In the genomic region with DNA sequence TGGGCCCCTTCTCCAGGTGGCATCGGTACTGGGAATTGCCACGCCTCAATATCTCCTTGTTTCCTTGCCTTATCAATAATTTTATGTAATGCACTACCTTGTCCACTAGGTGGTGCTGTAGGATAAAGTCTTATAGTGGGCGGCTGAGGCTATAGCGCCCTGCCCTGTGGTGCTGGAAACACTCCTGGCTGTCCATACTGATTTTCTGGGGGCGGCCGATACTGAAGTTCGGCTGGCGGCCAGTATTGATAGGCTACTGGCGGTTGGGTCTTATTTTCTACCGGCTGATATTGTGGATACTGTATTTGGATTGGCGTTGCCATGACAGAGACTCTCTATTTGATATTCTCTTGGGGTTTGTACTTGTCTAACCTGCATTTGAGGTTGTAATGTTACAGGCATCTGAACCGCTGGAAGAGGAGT, we compare ENCODE assay signal across 8 cellular contexts. TPM values are rescaled to one million over a fixed set of nuclear protein-coding genes. Genes with fewer than 3 reads are reported as not detected.
DNase-seq lines count a peak whose midpoint lies in the region; ATAC-seq and TF ChIP-seq lines count a peak whose summit lies in the region.
"Not testable (repeated sequence)": the region's sequence is repeated elsewhere in the genome, so short reads cannot be mapped to it uniquely, and the experiment has no call there.

No MANE protein-coding gene starts in this region.

- peak; percentile 68 to 90 (median 80) for TF ChIP-seq CTCF in adrenal gland (IDR thresholded peaks at IDR 0.05)
- TF ChIP-seq CTCF in fibroblast of villous mesenchyme (IDR thresholded peaks at IDR 0.05; ENCODE audit: insufficient read depth, low read depth, low read length), result peak; percentile 74

- not testable (repeated sequence) for H3K36me3 Mint-ChIP-seq in T-helper 17 cell (ENCODE audit: low read depth)

- H3K9me3 ChIP-seq in T-helper 17 cell (ENCODE audit: control insufficient read depth, low read length, poor library complexity, severe bottlenecking); adrenal gland (replicated peaks in 1 of 3): not testable (repeated sequence)

- H3K27me3 Mint-ChIP-seq in T-helper 17 cell, result not testable (repeated sequence)

- DNase-seq in DMS 273 (lab: John Stamatoyannopoulos, UW; ENCODE audit: unreplicated experiment), result peak; percentile 83
- peak; percentile 62 for DNase-seq in HT1080 (ENCODE audit: low read depth)
- peak; percentile 47 for DNase-seq in NCI-H226
- peak in 1 of 3 donors; percentile 16 for DNase-seq in T-helper 17 cell
- DNase-seq in adrenal gland, result peak in 6 of 7 donors; percentile 40 to 68 (median 46)
- DNase-seq in fibroblast of villous mesenchyme (ENCODE audit: low read depth), result peak; percentile 71
- peak; percentile 77 for DNase-seq in myocyte (ENCODE audit: low read depth)
- peak in 23 of 49 donors; percentile 16 to 74 (median 38) for DNase-seq in substantia nigra (lab: John Stamatoyannopoulos, UW)

- H3K4me3 ChIP-seq in adrenal gland; fibroblast of villous mesenchyme (ENCODE audit: low read depth, low read length): not testable (repeated sequence)

- H3K4me1 ChIP-seq in adrenal gland (replicated peaks in 1 of 2), result not testable (repeated sequence)

- H3K27ac Mint-ChIP-seq in T-helper 17 cell, result not testable (repeated sequence)

- ATAC-seq in T-helper 17 cell, result peak; percentile 89

- H3K4me1 Mint-ChIP-seq in T-helper 17 cell, result peaks cover 12% of the 10 kb centered on the region

- not testable (repeated sequence) for H3K36me3 ChIP-seq in adrenal gland (replicated peaks in 1 of 2)

- intact Hi-C loops in adrenal gland (cut with DNase I), result loop anchor here in 1 of 2 donors (5.0 kb wide), 1 partner anchor 311 kb away; no protein-coding TSS in a partner anchor

- not testable (repeated sequence) for H3K4me3 Mint-ChIP-seq in T-helper 17 cell

- not testable (repeated sequence) for TF ChIP-seq POLR2A in adrenal gland (IDR thresholded peaks at IDR 0.05)

- H3K27me3 ChIP-seq in adrenal gland, result not testable (repeated sequence)

- not testable (repeated sequence) for H3K27ac ChIP-seq in adrenal gland
- H3K27ac ChIP-seq in substantia nigra (ENCODE audit: low read depth, low read length, poor library complexity, severe bottlenecking), result peak overlapping the region; percentile 87

- WGBS in adrenal gland, 4 donors, result 1 to 6% (median 5%) methylated on average over 10 to 12 of the region's 12 CpGs

RNA-seq across cellular contexts. Expression of gene SCGB1A1, which starts 38.0 kb away (rescaled TPM):
- total RNA-seq in HT1080 (2014; rRNA removed; shearing (Covaris generic)), result not detected in 2 replicates
- not detected in 2 replicates for polyA plus RNA-seq in HT1080 (2015; cell fraction: cytosol; rRNA removed)
- polyA plus RNA-seq in HT1080 (2015; cell fraction: nucleus; rRNA removed), result not detected in 2 replicates
- total RNA-seq in T-helper 17 cell (not detected), adrenal gland (1 to 10 TPM in 2 of 8 donors, not detected in 6; 1.7 to 3.1 TPM), fibroblast of villous mesenchyme (not detected in 2 replicates), myocyte (not detected in 2 replicates)
- 1 to 10 TPM in 1 of 3 donors, not detected in 2; 1.5 TPM for polyA plus RNA-seq in adrenal gland
- not detected for polyA plus RNA-seq in myocyte (2012)

RNA-seq across cellular contexts. Expression of gene ASRGL1, which starts 43.6 kb away (rescaled TPM):
- 12.2 and 13.6 TPM in 2 replicates for total RNA-seq in HT1080 (2014; rRNA removed; shearing (Covaris generic))
- 2.0 and 6.5 TPM in 2 replicates for polyA plus RNA-seq in HT1080 (2015; cell fraction: cytosol; rRNA removed)
- polyA plus RNA-seq in HT1080 (2015; cell fraction: nucleus; rRNA removed), result 1.3 and 1.9 TPM in 2 replicates
- total RNA-seq in T-helper 17 cell (under 1 TPM; 0.75 to 0.89 TPM), adrenal gland (10 to 100 TPM in 1 of 8 donors, 1 to 10 TPM in 6, under 1 TPM in 1; 0.48 to 17.2 (median 5.9) TPM), fibroblast of villous mesenchyme (0.97 and 1.3 TPM in 2 replicates), myocyte (0.10 TPM in 1 of 2 replicates, not detected in the other)
- 1 to 10 TPM; 3.6 to 6.8 (median 4.0) TPM for polyA plus RNA-seq in adrenal gland
- polyA plus RNA-seq in myocyte (2012), result 0.78 TPM
